In the genomic region with DNA sequence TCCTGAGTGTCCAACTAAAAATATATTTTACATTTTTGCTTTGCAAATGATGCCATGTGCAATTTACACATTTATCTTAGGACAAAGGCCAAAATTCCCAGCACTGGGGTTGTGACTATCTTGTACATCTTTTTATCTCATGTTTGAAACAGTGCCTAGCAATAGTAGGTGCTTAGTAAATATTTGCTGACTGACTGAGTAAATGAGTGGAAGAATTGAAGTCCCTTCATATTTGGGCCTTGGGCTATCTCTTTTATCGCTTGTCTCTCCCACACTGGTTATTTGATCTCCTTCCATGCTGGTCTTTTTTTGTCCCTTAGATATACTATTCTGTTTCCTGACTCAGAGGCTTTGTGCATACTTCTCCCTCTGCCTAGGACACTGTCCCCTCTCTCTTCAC, we compare ENCODE assay signal across 1 cellular context.
TF ChIP-seq lines count a peak whose summit lies in the region.

No MANE protein-coding gene starts in this region.

TF ChIP-seq in HepG2, 621 proteins besides CTCF, POLR2A, EP300 and RAD21:
- no peak for TF ChIP-seq ZNF224 (CRISPR knock-in tag; IDR thresholded peaks at IDR 0.05)
- no peak for TF ChIP-seq ZMYM4 (CRISPR knock-in tag; IDR thresholded peaks at IDR 0.05)
- TF ChIP-seq SRY (CRISPR knock-in tag; IDR thresholded peaks at IDR 0.05) = no peak
- no peak for TF ChIP-seq HNRNPLL (IDR thresholded peaks at IDR 0.05; ENCODE audit: low read depth, low read length, poor library complexity, severe bottlenecking)
- TF ChIP-seq, protein P1, sequence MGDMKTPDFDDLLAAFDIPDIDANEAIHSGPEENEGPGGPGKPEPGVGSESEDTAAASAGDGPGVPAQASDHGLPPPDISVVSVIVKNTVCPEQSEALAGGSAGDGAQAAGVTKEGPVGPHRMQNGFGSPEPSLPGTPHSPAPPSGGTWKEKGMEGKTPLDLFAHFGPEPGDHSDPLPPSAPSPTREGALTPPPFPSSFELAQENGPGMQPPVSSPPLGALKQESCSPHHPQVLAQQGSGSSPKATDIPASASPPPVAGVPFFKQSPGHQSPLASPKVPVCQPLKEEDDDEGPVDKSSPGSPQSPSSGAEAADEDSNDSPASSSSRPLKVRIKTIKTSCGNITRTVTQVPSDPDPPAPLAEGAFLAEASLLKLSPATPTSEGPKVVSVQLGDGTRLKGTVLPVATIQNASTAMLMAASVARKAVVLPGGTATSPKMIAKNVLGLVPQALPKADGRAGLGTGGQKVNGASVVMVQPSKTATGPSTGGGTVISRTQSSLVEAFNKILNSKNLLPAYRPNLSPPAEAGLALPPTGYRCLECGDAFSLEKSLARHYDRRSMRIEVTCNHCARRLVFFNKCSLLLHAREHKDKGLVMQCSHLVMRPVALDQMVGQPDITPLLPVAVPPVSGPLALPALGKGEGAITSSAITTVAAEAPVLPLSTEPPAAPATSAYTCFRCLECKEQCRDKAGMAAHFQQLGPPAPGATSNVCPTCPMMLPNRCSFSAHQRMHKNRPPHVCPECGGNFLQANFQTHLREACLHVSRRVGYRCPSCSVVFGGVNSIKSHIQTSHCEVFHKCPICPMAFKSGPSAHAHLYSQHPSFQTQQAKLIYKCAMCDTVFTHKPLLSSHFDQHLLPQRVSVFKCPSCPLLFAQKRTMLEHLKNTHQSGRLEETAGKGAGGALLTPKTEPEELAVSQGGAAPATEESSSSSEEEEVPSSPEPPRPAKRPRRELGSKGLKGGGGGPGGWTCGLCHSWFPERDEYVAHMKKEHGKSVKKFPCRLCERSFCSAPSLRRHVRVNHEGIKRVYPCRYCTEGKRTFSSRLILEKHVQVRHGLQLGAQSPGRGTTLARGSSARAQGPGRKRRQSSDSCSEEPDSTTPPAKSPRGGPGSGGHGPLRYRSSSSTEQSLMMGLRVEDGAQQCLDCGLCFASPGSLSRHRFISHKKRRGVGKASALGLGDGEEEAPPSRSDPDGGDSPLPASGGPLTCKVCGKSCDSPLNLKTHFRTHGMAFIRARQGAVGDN (CRISPR knock-in tag; IDR thresholded peaks at IDR 0.05) = no peak
- TF ChIP-seq, protein P2, sequence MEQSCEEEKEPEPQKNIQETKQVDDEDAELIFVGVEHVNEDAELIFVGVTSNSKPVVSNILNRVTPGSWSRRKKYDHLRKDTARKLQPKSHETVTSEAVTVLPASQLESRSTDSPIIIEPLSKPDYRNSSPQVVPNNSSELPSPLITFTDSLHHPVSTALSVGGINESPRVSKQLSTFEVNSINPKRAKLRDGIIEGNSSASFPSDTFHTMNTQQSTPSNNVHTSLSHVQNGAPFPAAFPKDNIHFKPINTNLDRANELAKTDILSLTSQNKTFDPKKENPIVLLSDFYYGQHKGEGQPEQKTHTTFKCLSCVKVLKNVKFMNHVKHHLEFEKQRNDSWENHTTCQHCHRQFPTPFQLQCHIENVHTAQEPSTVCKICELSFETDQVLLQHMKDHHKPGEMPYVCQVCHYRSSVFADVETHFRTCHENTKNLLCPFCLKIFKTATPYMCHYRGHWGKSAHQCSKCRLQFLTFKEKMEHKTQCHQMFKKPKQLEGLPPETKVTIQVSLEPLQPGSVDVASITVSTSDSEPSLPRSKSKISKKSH (CRISPR knock-in tag; IDR thresholded peaks at IDR 0.05; ENCODE audit: borderline replicate concordance) = no peak
